17 cellular contexts compared by ENCODE assay signal in the genomic region with DNA sequence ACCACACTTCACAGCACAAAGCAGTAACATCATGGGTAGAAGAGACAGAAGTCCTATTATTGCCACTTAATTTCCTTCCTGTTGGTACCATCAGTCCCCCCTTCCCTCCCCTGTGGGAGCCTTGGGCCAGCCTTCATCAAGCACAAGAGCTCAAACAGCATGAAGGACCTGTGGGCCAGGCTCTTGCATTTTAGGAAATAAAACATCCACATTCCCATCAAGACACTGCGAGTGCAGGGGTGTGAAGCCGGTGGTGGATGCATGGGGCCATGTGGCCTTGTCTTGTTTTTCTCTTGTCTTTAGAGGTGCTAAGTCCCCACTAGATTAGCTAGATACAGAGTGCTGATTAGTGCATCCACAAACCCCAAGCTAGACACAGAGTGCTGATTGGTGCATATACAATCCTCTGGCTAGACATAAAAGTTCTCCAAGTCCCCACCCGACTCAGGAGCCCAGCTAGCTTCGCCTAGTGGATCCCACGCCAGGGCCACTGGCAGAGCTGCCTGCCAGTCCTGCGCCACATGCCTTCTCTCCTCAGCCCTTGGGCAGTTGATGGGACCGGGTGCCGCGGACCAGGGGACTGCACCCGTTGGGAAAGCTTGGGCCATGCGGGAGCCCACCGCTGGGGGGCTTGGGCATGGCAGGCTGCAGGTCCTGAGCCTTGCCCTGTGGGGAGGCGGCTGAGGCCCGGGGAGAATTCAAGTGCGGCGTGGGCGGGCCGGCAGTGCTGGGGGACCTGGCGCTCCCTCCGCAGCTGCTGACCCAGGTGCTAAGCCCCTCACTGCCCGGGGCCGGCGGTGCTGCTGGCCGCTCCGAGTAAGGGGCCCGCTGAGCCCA. TPM values are rescaled to one million over a fixed set of nuclear protein-coding genes. Genes with fewer than 3 reads are reported as not detected.
DNase-seq lines count a peak whose midpoint lies in the region; ATAC-seq and TF ChIP-seq lines count a peak whose summit lies in the region.
"Had no signal": no experiment of that assay in that cellular context is flagged by ENCODE, and none has a peak within 500 bp of the region (broad histone marks: within the 10 kb centered on the region; RNA-seq: fewer than 3 reads in every experiment).

No MANE protein-coding gene starts in this region.

- peak; percentile 72 for DNase-seq in cardiac septum (ENCODE audit: low spot score)
- no peak for DNase-seq in left ventricle myocardium superior
- DNase-seq in mesenteric fat pad (ENCODE audit: low spot score): peak; percentile 81
- peak; percentile 54 for DNase-seq in sciatic nerve (ENCODE audit: low spot score)
- DNase-seq in HUDEP-2 (lab: John Stamatoyannopoulos, UW; ENCODE audit: unreplicated experiment in 76 of 76): no peak
- DNase-seq in glutamatergic neuron: no peak
- DNase-seq in NCI-H2196 treated with DMSO at 0.1 percent for 48 hours (lab: John Stamatoyannopoulos, UW; ENCODE audit: unreplicated experiment): no peak
- DNase-seq: Kasumi-1, MM.1S, NCI-H1092, NCI-H1436 treated with DMSO at 0.1 percent for 48 hours, NCI-H2029, NCI-H2171 treated with DMSO at 0.1 percent for 48 hours, NCI-H774 had no signal

- no peak for TF ChIP-seq CTCF in glutamatergic neuron (IDR thresholded peaks at IDR 0.05; ENCODE audit: partially characterized antibody, unreplicated experiment)

- ATAC-seq in left ventricle myocardium superior (no peak), sciatic nerve (no peak)
- ATAC-seq: CD8-positive, alpha-beta T cell; Right ventricle myocardium inferior had no signal

- peaks cover 14% of the 10 kb centered on the region for H3K9me3 Mint-ChIP-seq in glutamatergic neuron (ENCODE audit: unreplicated experiment)
- H3K9me3 Mint-ChIP-seq: CD8-positive, alpha-beta T cell had no signal

- peaks cover 5% of the 10 kb centered on the region for H3K27me3 Mint-ChIP-seq in glutamatergic neuron (ENCODE audit: unreplicated experiment)

- intact Hi-C loops in cardiac septum (cut with DNase I) (no loop called here), left ventricle myocardium superior (cut with micrococcal nuclease) (no loop called here), sciatic nerve (cut with DNase I) (no loop called here)

- H3K27ac Mint-ChIP-seq in glutamatergic neuron (ENCODE audit: unreplicated experiment): no peak overlapping the region
- H3K27ac Mint-ChIP-seq: CD8-positive, alpha-beta T cell; IgD-negative memory B cell had no signal

- H3K4me3 Mint-ChIP-seq in glutamatergic neuron (ENCODE audit: unreplicated experiment): no peak overlapping the region
- H3K4me3 Mint-ChIP-seq: CD8-positive, alpha-beta T cell; IgD-negative memory B cell had no signal

- H3K4me1 Mint-ChIP-seq in glutamatergic neuron (ENCODE audit: low read depth, unreplicated experiment): no peaks in the 10 kb centered on the region
- H3K4me1 Mint-ChIP-seq: IgD-negative memory B cell had no signal

- peaks cover 17% of the 10 kb centered on the region for H3K36me3 Mint-ChIP-seq in glutamatergic neuron (ENCODE audit: unreplicated experiment)
- H3K36me3 Mint-ChIP-seq: CD8-positive, alpha-beta T cell had no signal

RNA-seq across cellular contexts. Expression of a gene that starts 14.7 kb away (rescaled TPM):
- 27.5 TPM for total RNA-seq in cardiac septum
- total RNA-seq in left ventricle myocardium superior: 18.5 TPM
- 228 TPM for total RNA-seq in mesenteric fat pad
- total RNA-seq in sciatic nerve: 38.1 TPM
- 226 TPM for total RNA-seq in glutamatergic neuron (ENCODE audit: unreplicated experiment)

Comparison
In these comparisons a context has a peak if more than half of its experiments do, and no peak if none do; other contexts are left out.
1. DNase-seq: peak in cardiac septum (single experiment), mesenteric fat pad (single experiment) and sciatic nerve (single experiment); none in left ventricle myocardium superior (single experiment), HUDEP-2 (0 of 76), glutamatergic neuron (single experiment) and NCI-H2196 treated with DMSO at 0.1 percent for 48 hours (single experiment).